In the genomic region with DNA sequence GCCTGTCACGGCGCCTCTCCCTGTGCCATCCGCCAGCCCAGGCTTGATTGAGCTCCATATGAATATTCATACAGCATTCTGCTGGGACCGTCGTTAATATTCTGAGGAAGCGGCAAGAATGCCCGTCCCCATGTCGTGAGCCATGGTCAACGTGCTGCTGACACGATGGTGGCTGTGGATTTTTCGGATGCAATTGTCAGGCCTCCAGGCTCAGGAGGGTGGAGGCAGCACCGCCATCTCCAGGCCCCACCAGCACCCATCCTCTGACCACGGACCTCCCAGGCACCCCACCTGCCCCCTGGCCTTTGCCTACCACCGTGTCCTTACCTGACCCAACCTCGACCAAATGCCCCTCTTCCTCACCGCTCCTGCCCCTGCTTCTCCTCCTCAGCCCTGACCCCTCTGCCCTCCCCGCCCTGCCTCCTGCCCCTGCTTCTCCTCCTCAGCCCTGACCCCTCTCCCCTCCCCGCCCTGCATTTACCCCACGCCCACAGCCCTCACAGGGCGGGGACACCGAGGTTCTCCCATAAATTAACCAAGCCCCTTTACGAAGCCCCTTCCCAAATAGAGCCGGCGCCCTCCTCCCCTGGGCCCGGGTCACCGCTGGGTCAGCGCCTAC, we compare ENCODE assay signal across 8 cellular contexts. TPM values are rescaled to one million over a fixed set of nuclear protein-coding genes. Genes with fewer than 3 reads are reported as not detected.
DNase-seq lines count a peak whose midpoint lies in the region; ATAC-seq and TF ChIP-seq lines count a peak whose summit lies in the region.

No MANE protein-coding gene starts in this region.

- intact Hi-C loops in Panc1 (cut with micrococcal nuclease; ENCODE audit: unreplicated experiment) (no loop called here), gastrocnemius medialis (cut with DNase I; ENCODE audit: low total_unique reads) (loop anchor here (1.0 to 2.0 kb wide), 2 partner anchors 10 to 14 kb away; a partner anchor contains a TSS)

- H3K27ac ChIP-seq in Panc1 (ENCODE audit: low read length): peak overlapping the region; percentile 54; the same call in 1 of the 2 replicates
- peak overlapping the region; percentile 62 for H3K27ac ChIP-seq in epithelial cell of prostate
- H3K27ac ChIP-seq in gastrocnemius medialis: peak overlapping the region; percentile 72 to 84 (median 74)

- POLR2A ChIA-PET in Panc1 (lab: Charles Lee): no interaction called here

- H3K4me3 ChIP-seq in GM12864 (ENCODE audit: low read depth, low read length) (peak overlapping the region; percentile 55), Panc1 (ENCODE audit: low read depth in 2 of 2, low read length in 2 of 2) (no peak overlapping the region), gastrocnemius medialis (peak overlapping the region in 3 of 4 donors; percentile 40 to 55 (median 48))

- peaks cover 17% of the 10 kb centered on the region for H3K4me1 ChIP-seq in Panc1 (ENCODE audit: control insufficient read depth, insufficient read depth, low read length)
- peaks cover 42 to 55% of the 10 kb centered on the region in 2 donors for H3K4me1 ChIP-seq in gastrocnemius medialis

- DNase-seq in GM12864 (ENCODE audit: low read depth) (no peak), Panc1 (ENCODE audit: low read depth, low spot score) (no peak), epithelial cell of prostate (ENCODE audit: low read depth, low spot score) (no peak), gastrocnemius medialis (no peak), SKM-1 (lab: John Stamatoyannopoulos, UW; ENCODE audit: unreplicated experiment) (no peak), inferior parietal cortex (ENCODE audit: extremely low spot score) (no peak)
- no peak for DNase-seq in effector CD8-positive, alpha-beta T cell (lab: John Stamatoyannopoulos, UW)

- H3K36me3 ChIP-seq in Panc1 (ENCODE audit: control insufficient read depth, insufficient read depth, low read length): no peaks in the 10 kb centered on the region
- H3K36me3 ChIP-seq in gastrocnemius medialis: no peaks in the 10 kb centered on the region

- ATAC-seq in Panc1 (no peak), gastrocnemius medialis (no peak), GM21360 (IDR thresholded peaks at IDR 0.05; ENCODE audit: unreplicated experiment) (no peak)

- no peak for TF ChIP-seq CTCF in GM12864 (IDR thresholded peaks at IDR 0.05; ENCODE audit: low read depth, low read length, missing control alignments)
- TF ChIP-seq CTCF in Panc1 (IDR thresholded peaks at IDR 0.05): no peak
- TF ChIP-seq CTCF in gastrocnemius medialis (IDR thresholded peaks at IDR 0.05 in 4 of 5, conservative IDR thresholded peaks at IDR 0.05 in 1 of 5): no peak

- no peak for TF ChIP-seq POLR2A in gastrocnemius medialis (IDR thresholded peaks at IDR 0.05)

- in situ Hi-C loops in Panc1 (cut with HindIII; ENCODE audit: low pct_unique_long_range_greater_than_20kb, low sequenced_read_pairs): no loop called here
- in situ Hi-C loops in gastrocnemius medialis (cut with MboI; ENCODE audit: low sequenced_read_pairs in 4 of 4): no loop called here

- H3K9me3 ChIP-seq in Panc1 (ENCODE audit: control insufficient read depth, insufficient read depth, low read depth, low read length) (no peaks in the 10 kb centered on the region), gastrocnemius medialis (no peaks in the 10 kb centered on the region)

- no TSS peak for BruUV-seq in Panc1 (replicated peaks; lab: Mats Ljungman, UMichigan)

- CTCF ChIA-PET in Panc1 (lab: Charles Lee): interaction anchor here (0.6 to 1.1 kb wide), 2 partner anchors 19 to 59 kb away, joined by 4 to 8 read pairs; no protein-coding TSS in a partner anchor

- H3K27me3 ChIP-seq in Panc1 (ENCODE audit: control insufficient read depth, insufficient read depth, low read length) (no peaks in the 10 kb centered on the region), gastrocnemius medialis (no peaks in the 10 kb centered on the region)

RNA-seq across cellular contexts. Expression of a gene that starts 9.9 kb away (rescaled TPM):
- total RNA-seq in Panc1 (2021; ENCODE audit: unreplicated experiment): 34.0 TPM
- polyA plus RNA-seq in Panc1 (2012; ENCODE audit: insufficient read length): 41.1 TPM
- 10 to 100 TPM; 25.7 to 46.9 (median 41.5) TPM for total RNA-seq in gastrocnemius medialis

RNA-seq across cellular contexts. Expression of a gene that starts 13.7 kb away (rescaled TPM):
- total RNA-seq in Panc1 (2021; ENCODE audit: unreplicated experiment) (62.0 TPM), gastrocnemius medialis (10 to 100 TPM; 26.0 to 51.7 (median 43.5) TPM)
- 46.2 TPM for polyA plus RNA-seq in Panc1 (2012; ENCODE audit: insufficient read length)

Comparison
In these comparisons a context has a peak if more than half of its experiments do, and no peak if none do; other contexts are left out.
1. H3K4me3 ChIP-seq: peak in GM12864 (single experiment) and gastrocnemius medialis (3 of 4); none in Panc1 (0 of 2).
2. Peak in every context shown above with its lines, with median percentiles within 50 percentile points of each other: H3K27ac ChIP-seq.